In genomic region chrX:11768039-11768438, GRCh38 we compare ENCODE assay signal across 1 cellular context.
TF ChIP-seq lines count a peak whose summit lies in the region.

No MANE protein-coding gene starts in this region.

TF ChIP-seq in WTC11, 78 proteins besides CTCF, POLR2A, EP300 and RAD21 (continued from another document):
- TF ChIP-seq, protein P1, sequence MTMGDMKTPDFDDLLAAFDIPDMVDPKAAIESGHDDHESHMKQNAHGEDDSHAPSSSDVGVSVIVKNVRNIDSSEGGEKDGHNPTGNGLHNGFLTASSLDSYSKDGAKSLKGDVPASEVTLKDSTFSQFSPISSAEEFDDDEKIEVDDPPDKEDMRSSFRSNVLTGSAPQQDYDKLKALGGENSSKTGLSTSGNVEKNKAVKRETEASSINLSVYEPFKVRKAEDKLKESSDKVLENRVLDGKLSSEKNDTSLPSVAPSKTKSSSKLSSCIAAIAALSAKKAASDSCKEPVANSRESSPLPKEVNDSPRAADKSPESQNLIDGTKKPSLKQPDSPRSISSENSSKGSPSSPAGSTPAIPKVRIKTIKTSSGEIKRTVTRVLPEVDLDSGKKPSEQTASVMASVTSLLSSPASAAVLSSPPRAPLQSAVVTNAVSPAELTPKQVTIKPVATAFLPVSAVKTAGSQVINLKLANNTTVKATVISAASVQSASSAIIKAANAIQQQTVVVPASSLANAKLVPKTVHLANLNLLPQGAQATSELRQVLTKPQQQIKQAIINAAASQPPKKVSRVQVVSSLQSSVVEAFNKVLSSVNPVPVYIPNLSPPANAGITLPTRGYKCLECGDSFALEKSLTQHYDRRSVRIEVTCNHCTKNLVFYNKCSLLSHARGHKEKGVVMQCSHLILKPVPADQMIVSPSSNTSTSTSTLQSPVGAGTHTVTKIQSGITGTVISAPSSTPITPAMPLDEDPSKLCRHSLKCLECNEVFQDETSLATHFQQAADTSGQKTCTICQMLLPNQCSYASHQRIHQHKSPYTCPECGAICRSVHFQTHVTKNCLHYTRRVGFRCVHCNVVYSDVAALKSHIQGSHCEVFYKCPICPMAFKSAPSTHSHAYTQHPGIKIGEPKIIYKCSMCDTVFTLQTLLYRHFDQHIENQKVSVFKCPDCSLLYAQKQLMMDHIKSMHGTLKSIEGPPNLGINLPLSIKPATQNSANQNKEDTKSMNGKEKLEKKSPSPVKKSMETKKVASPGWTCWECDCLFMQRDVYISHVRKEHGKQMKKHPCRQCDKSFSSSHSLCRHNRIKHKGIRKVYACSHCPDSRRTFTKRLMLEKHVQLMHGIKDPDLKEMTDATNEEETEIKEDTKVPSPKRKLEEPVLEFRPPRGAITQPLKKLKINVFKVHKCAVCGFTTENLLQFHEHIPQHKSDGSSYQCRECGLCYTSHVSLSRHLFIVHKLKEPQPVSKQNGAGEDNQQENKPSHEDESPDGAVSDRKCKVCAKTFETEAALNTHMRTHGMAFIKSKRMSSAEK (CRISPR knock-in tag; IDR thresholded peaks at IDR 0.05; ENCODE audit: borderline replicate concordance), result no peak
- TF ChIP-seq HMGA2 (CRISPR knock-in tag; IDR thresholded peaks at IDR 0.05) (no peak), ZBTB21 (CRISPR knock-in tag; IDR thresholded peaks at IDR 0.05; ENCODE audit: borderline replicate concordance) (no peak), FOXJ3 (CRISPR knock-in tag; IDR thresholded peaks at IDR 0.05; ENCODE audit: borderline replicate concordance) (no peak), GRHL2 (CRISPR knock-in tag; IDR thresholded peaks at IDR 0.05; ENCODE audit: insufficient replicate concordance, severe bottlenecking) (no peak)
TF ChIP-seq in WTC11: peak in this region for 0.
